Comparison of ENCODE assay signal across 10 cellular contexts in the genomic region with DNA sequence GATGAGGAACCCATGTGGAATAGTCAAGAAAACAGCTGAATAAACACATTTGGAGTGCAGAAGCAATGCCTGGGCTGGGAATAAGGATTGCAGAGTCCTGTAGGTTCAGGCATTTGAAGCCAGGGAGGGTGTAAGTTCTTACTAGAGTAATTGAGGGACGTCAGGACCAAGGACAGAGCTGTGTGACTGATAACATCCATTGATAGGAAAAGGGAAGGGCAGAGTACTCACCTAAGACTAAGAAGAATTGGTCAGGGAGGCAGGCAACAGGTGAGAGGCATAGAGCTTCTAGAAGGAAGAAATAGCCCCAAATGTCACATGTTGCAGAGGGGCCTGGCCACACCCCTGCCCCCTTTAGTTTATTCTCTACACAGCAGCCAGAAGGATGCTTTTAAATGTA.
DNase-seq lines count a peak whose midpoint lies in the region; ATAC-seq, FAIRE-seq and TF ChIP-seq lines count a peak whose summit lies in the region.
"Had no signal": no experiment of that assay in that cellular context is flagged by ENCODE, and none has a peak within 500 bp of the region (broad histone marks: within the 10 kb centered on the region; RNA-seq: fewer than 3 reads in every experiment).

No MANE protein-coding gene starts in this region.

- no peak for TF ChIP-seq POLR2A in HepG2 (IDR thresholded peaks at IDR 0.05; ENCODE audit: insufficient read depth in 1 of 2, low read depth in 2 of 2, low read length in 2 of 2)

- H4K20me1 ChIP-seq in HepG2 (ENCODE audit: insufficient read depth, low read length): no peaks in the 10 kb centered on the region

- no TSS peak for BruUV-seq in HepG2 (replicated peaks; lab: Mats Ljungman, UMichigan)

- DNase-seq in GM12865 (ENCODE audit: low read depth): peak; percentile 37
- peak; percentile 31 for DNase-seq in LNCaP clone FGC (ENCODE audit: low read depth)
- peak; percentile 9 for DNase-seq in brain microvascular endothelial cell
- no peak for DNase-seq in HepG2 (ENCODE audit: low spot score)
- no peak for DNase-seq in NCI-H446 (lab: John Stamatoyannopoulos, UW)
- no peak for DNase-seq in NCI-H1436 treated with DMSO at 0.1 percent for 48 hours (lab: John Stamatoyannopoulos, UW)
- DNase-seq in naive thymus-derived CD4-positive, alpha-beta T cell: no peak
- DNase-seq in dorsolateral prefrontal cortex: no peak
- DNase-seq: effector memory CD4-positive, alpha-beta T cell; stimulated activated CD4-positive, alpha-beta T cell treated with anti-CD3 and anti-CD28 coated beads, Interleukin-4, amount 100 ng/mL, for 1 hour had no signal

- H3K4me3 ChIP-seq in GM12865 (ENCODE audit: low read depth, low read length): no peak overlapping the region
- H3K4me3 ChIP-seq in LNCaP clone FGC (ENCODE audit: low read depth, low read length): no peak overlapping the region
- H3K4me3 ChIP-seq in brain microvascular endothelial cell (ENCODE audit: low read depth, low read length): no peak overlapping the region
- H3K4me3 ChIP-seq in HepG2 (replicated peaks in 1 of 3; ENCODE audit: insufficient read depth in 1 of 3, low read depth in 2 of 3, low read length in 3 of 3): no peak overlapping the region
- no peak overlapping the region for H3K4me3 ChIP-seq in naive thymus-derived CD4-positive, alpha-beta T cell (ENCODE audit: low read length)
- no peak overlapping the region for H3K4me3 ChIP-seq in dorsolateral prefrontal cortex

- H3K27me3 Mint-ChIP-seq in naive thymus-derived CD4-positive, alpha-beta T cell: peaks cover 14 to 42% (median 30%) of the 10 kb centered on the region in 5 donors

- H3K79me2 ChIP-seq in HepG2 (ENCODE audit: insufficient read depth, low read length): no peaks in the 10 kb centered on the region

- H3K9ac ChIP-seq in HepG2 (ENCODE audit: insufficient read depth, low read depth, low read length): no peak overlapping the region

- POLR2A ChIA-PET in HepG2 (lab: Yijun Ruan, JAX): no interaction called here
- POLR2A ChIA-PET in naive thymus-derived CD4-positive, alpha-beta T cell (lab: Charles Lee): no interaction called here

- TF ChIP-seq CTCF in GM12865 (IDR thresholded peaks at IDR 0.05; ENCODE audit: insufficient read depth, low read depth, low read length, missing control alignments): no peak
- no peak for TF ChIP-seq CTCF in LNCaP clone FGC (IDR thresholded peaks at IDR 0.05; ENCODE audit: control insufficient read depth, extremely low read depth, insufficient read depth)
- no peak for TF ChIP-seq CTCF in brain microvascular endothelial cell (IDR thresholded peaks at IDR 0.05; ENCODE audit: low read depth, low read length, missing control alignments)
- TF ChIP-seq CTCF in HepG2 (CRISPR knock-in tag; IDR thresholded peaks at IDR 0.05): no peak
- no peak for TF ChIP-seq CTCF in dorsolateral prefrontal cortex (IDR thresholded peaks at IDR 0.05 in 54 of 56, conservative IDR thresholded peaks at IDR 0.05 in 2 of 56; ENCODE audit: low read depth in 1 of 56, partially characterized antibody in 56 of 56)

- H3K9me3 ChIP-seq in HepG2 (ENCODE audit: low read length): no peaks in the 10 kb centered on the region
- H3K9me3 ChIP-seq in naive thymus-derived CD4-positive, alpha-beta T cell (ENCODE audit: control insufficient read depth in 2 of 3, low read length in 3 of 3): no peaks in the 10 kb centered on the region

- no peak for FAIRE-seq in HepG2 (lab: Jason Lieb, UNC)

- no peak overlapping the region for H3K27ac Mint-ChIP-seq in naive thymus-derived CD4-positive, alpha-beta T cell

- no peak overlapping the region for H2AFZ ChIP-seq in HepG2 (ENCODE audit: low read length)

- peaks cover 0 to 2% (median 0%) of the 10 kb centered on the region in 11 donors for H3K9me3 Mint-ChIP-seq in naive thymus-derived CD4-positive, alpha-beta T cell

- peaks cover 0 to 2% (median 0%) of the 10 kb centered on the region in 7 donors for H3K4me1 Mint-ChIP-seq in naive thymus-derived CD4-positive, alpha-beta T cell

- TF ChIP-seq EP300 in HepG2 (IDR thresholded peaks at IDR 0.05; ENCODE audit: low read depth in 2 of 2, low read length in 2 of 2): no peak
- no peak for TF ChIP-seq EP300 in HepG2 (CRISPR knock-in tag; IDR thresholded peaks at IDR 0.05; ENCODE audit: borderline replicate concordance)

- no peak overlapping the region for H3K4me3 Mint-ChIP-seq in naive thymus-derived CD4-positive, alpha-beta T cell

- no peak overlapping the region for H3K4me2 ChIP-seq in HepG2 (ENCODE audit: low read depth, low read length)

- H3K4me1 ChIP-seq in HepG2 (ENCODE audit: insufficient read depth, low read length): no peaks in the 10 kb centered on the region
- H3K4me1 ChIP-seq in naive thymus-derived CD4-positive, alpha-beta T cell (ENCODE audit: control insufficient read depth in 2 of 2, insufficient read depth in 2 of 2, low read length in 2 of 2): no peaks in the 10 kb centered on the region

- H3K27me3 ChIP-seq in brain microvascular endothelial cell (replicated peaks): no peaks in the 10 kb centered on the region
- no peaks in the 10 kb centered on the region for H3K27me3 ChIP-seq in HepG2 (ENCODE audit: control insufficient read depth in 1 of 2, insufficient read depth in 2 of 2, low read length in 2 of 2)
- H3K27me3 ChIP-seq in naive thymus-derived CD4-positive, alpha-beta T cell (ENCODE audit: control insufficient read depth in 2 of 2, insufficient read depth in 2 of 2, low read length in 2 of 2): no peaks in the 10 kb centered on the region
- H3K27me3 ChIP-seq in dorsolateral prefrontal cortex: peaks cover 0 to 23% (median 4%) of the 10 kb centered on the region in 45 donors

- in situ Hi-C loops in brain microvascular endothelial cell (cut with HindIII; ENCODE audit: low pct_ligation_motif_present, low sequenced_read_pairs) (no loop called here), HepG2 (cut with HindIII; ENCODE audit: extremely low pct_ligation_motif_present, low pct_unique_long_range_greater_than_20kb) (no loop called here)

- CTCF ChIA-PET in HepG2 (lab: Yijun Ruan, JAX; ENCODE audit: low intra/inter-chr PET ratio, low total read pairs): no interaction called here
- CTCF ChIA-PET in naive thymus-derived CD4-positive, alpha-beta T cell (lab: Charles Lee): no interaction called here

- intact Hi-C loops in HepG2 (cut with micrococcal nuclease; ENCODE audit: unreplicated experiment) (no loop called here), dorsolateral prefrontal cortex (cut with DNase I) (no loop called here)
- intact Hi-C loops in naive thymus-derived CD4-positive, alpha-beta T cell (cut with micrococcal nuclease): no loop called here

- 0% methylated on average over 1 of the region's 1 CpG for WGBS in HepG2 (ENCODE audit: low lambda C conversion rate)

- no peak for ATAC-seq in HepG2
- ATAC-seq in naive thymus-derived CD4-positive, alpha-beta T cell: no peak

- TF ChIP-seq RAD21 in HepG2 (CRISPR knock-in tag; IDR thresholded peaks at IDR 0.05): no peak

- no peaks in the 10 kb centered on the region for H3K36me3 Mint-ChIP-seq in naive thymus-derived CD4-positive, alpha-beta T cell

- no peaks in the 10 kb centered on the region for H3K36me3 ChIP-seq in brain microvascular endothelial cell (replicated peaks)
- no peaks in the 10 kb centered on the region for H3K36me3 ChIP-seq in HepG2 (replicated peaks in 1 of 2; ENCODE audit: control insufficient read depth in 1 of 2, insufficient read depth in 2 of 2, low read length in 2 of 2)
- no peaks in the 10 kb centered on the region for H3K36me3 ChIP-seq in naive thymus-derived CD4-positive, alpha-beta T cell (ENCODE audit: control insufficient read depth in 2 of 3, insufficient read depth in 3 of 3, low read length in 3 of 3)

- H3K27ac ChIP-seq in brain microvascular endothelial cell: no peak overlapping the region
- H3K27ac ChIP-seq in HepG2 (ENCODE audit: extremely low read length, insufficient read depth, low read length): no peak overlapping the region
- no peak overlapping the region for H3K27ac ChIP-seq in naive thymus-derived CD4-positive, alpha-beta T cell (ENCODE audit: low read depth, low read length)
- H3K27ac ChIP-seq in dorsolateral prefrontal cortex: no peak overlapping the region

TF ChIP-seq in HepG2, 621 proteins besides CTCF, POLR2A, EP300 and RAD21 (continues in another document):
- no peak for TF ChIP-seq ZMYM3 (CRISPR knock-in tag; IDR thresholded peaks at IDR 0.05)
- no peak for TF ChIP-seq ZNF629 (CRISPR knock-in tag; conservative IDR thresholded peaks at IDR 0.05)
- peak; percentile 93 for TF ChIP-seq MIER2 (CRISPR knock-in tag; IDR thresholded peaks at IDR 0.05)
- no peak for TF ChIP-seq NFIC (IDR thresholded peaks at IDR 0.05; ENCODE audit: low read length)
- peak in 1 of 2 experiments; percentile 32; a peak in 2 of 4 replicates for TF ChIP-seq MAFK (conservative IDR thresholded peaks at IDR 0.05 in 1 of 2, IDR thresholded peaks at IDR 0.05 in 1 of 2; ENCODE audit: low read length in 2 of 2)
- TF ChIP-seq REST (IDR thresholded peaks at IDR 0.05; ENCODE audit: borderline replicate concordance in 1 of 2, low read depth in 1 of 2, low read length in 2 of 2): peak; percentile 48 to 91
- TF ChIP-seq MED8 (CRISPR knock-in tag; IDR thresholded peaks at IDR 0.05; ENCODE audit: insufficient replicate concordance): no peak
- no peak for TF ChIP-seq TCF7L2 (IDR thresholded peaks at IDR 0.05; ENCODE audit: low read depth, low read length)

Comparison
In these comparisons a context has a peak if more than half of its experiments do, and no peak if none do; other contexts are left out.
1. DNase-seq: peak in GM12865 (single experiment), LNCaP clone FGC (single experiment) and brain microvascular endothelial cell (single experiment); none in HepG2 (single experiment), NCI-H446 (0 of 2), NCI-H1436 treated with DMSO at 0.1 percent for 48 hours (single experiment), naive thymus-derived CD4-positive, alpha-beta T cell (0 of 9) and dorsolateral prefrontal cortex (0 of 10).